23 cellular contexts compared by ENCODE assay signal in genomic region chr1:6953216-6953615, GRCh38.
DNase-seq lines count a peak whose midpoint lies in the region; ATAC-seq lines count a peak whose summit lies in the region.
"Had no signal": no experiment of that assay in that cellular context is flagged by ENCODE, and none has a peak within 500 bp of the region (broad histone marks: within the 10 kb centered on the region; RNA-seq: fewer than 3 reads in every experiment).

No MANE protein-coding gene starts in this region.

- H3K4me3 Mint-ChIP-seq in T-helper 17 cell, result no peak overlapping the region
- H3K4me3 Mint-ChIP-seq: CD14-positive monocyte; CD4-positive, alpha-beta memory T cell; CD4-positive, CD25-positive, alpha-beta regulatory T cell; CD8-positive, alpha-beta memory T cell had no signal

- H3K27ac Mint-ChIP-seq in T-helper 17 cell, result peak overlapping the region; percentile 37
- H3K27ac Mint-ChIP-seq: CD14-positive monocyte; CD4-positive, alpha-beta memory T cell; CD4-positive, CD25-positive, alpha-beta regulatory T cell; CD8-positive, alpha-beta memory T cell had no signal

- no peak for ATAC-seq in T-helper 17 cell

- DNase-seq in T-helper 17 cell (no peak), ecto neural progenitor cell (ENCODE audit: low spot score) (peak; percentile 40), retina (peak; percentile 33), ureter (ENCODE audit: low spot score) (no peak), HCEC 1CT (no peak), GF-D8 (lab: John Stamatoyannopoulos, UW) (no peak), NCI-H510A (lab: John Stamatoyannopoulos, UW) (no peak)
- DNase-seq: 8988T; ACHN; BE2C; C1 segment of cervical spinal cord; CD4-positive, alpha-beta memory T cell; CD4-positive, CD25-positive, alpha-beta regulatory T cell; COR-L47; DMS 273 treated with DMSO at 0.1 percent for 48 hours; DMS153; DMS53; DND-41; EL; GDM1 had no signal

- H3K36me3 Mint-ChIP-seq in T-helper 17 cell (ENCODE audit: low read depth), result no peaks in the 10 kb centered on the region
- H3K36me3 Mint-ChIP-seq: CD14-positive monocyte; CD4-positive, alpha-beta memory T cell; CD4-positive, CD25-positive, alpha-beta regulatory T cell; CD8-positive, alpha-beta memory T cell had no signal

- H3K27me3 Mint-ChIP-seq in T-helper 17 cell, result peaks cover 36% of the 10 kb centered on the region

- H3K4me1 Mint-ChIP-seq in T-helper 17 cell, result no peaks in the 10 kb centered on the region
- H3K4me1 Mint-ChIP-seq: CD4-positive, alpha-beta memory T cell; CD4-positive, CD25-positive, alpha-beta regulatory T cell; CD8-positive, alpha-beta memory T cell had no signal

- H3K9me3 ChIP-seq in T-helper 17 cell (ENCODE audit: control insufficient read depth, low read length, poor library complexity, severe bottlenecking), result no peaks in the 10 kb centered on the region
- H3K9me3 ChIP-seq: BE2C, BLaER1 had no signal

Comparison
In these comparisons a context has a peak if more than half of its experiments do, and no peak if none do; other contexts are left out.
1. DNase-seq: peak in ecto neural progenitor cell (single experiment) and retina (single experiment); none in T-helper 17 cell (0 of 3), ureter (single experiment), HCEC 1CT (single experiment), GF-D8 (single experiment) and NCI-H510A (single experiment).